1 cellular context compared by ENCODE assay signal in the genomic region with DNA sequence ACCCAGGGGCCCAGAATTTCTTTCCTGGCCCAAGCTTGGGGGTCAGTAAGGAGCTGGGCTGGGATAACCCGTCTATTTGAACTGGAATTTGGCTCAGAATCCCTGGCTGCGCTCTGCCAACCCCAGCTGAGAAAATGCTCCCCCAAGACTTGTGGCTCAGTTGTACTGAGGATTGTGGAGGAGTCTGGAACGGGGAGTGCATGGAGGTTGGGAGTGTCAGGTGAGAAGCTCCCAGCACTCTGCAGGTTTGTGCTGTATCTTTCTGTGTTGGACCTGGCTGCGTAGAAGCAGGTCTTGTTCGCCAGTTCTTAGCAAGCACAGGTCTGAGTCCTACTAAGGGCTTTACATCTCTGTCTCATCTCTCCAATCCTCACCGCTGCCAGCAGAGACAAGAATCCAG.
TF ChIP-seq lines count a peak whose summit lies in the region.

No MANE protein-coding gene starts in this region.

TF ChIP-seq in K562, 482 proteins besides CTCF, POLR2A, EP300 and RAD21 (continued from another document):
- TF ChIP-seq, protein P1, sequence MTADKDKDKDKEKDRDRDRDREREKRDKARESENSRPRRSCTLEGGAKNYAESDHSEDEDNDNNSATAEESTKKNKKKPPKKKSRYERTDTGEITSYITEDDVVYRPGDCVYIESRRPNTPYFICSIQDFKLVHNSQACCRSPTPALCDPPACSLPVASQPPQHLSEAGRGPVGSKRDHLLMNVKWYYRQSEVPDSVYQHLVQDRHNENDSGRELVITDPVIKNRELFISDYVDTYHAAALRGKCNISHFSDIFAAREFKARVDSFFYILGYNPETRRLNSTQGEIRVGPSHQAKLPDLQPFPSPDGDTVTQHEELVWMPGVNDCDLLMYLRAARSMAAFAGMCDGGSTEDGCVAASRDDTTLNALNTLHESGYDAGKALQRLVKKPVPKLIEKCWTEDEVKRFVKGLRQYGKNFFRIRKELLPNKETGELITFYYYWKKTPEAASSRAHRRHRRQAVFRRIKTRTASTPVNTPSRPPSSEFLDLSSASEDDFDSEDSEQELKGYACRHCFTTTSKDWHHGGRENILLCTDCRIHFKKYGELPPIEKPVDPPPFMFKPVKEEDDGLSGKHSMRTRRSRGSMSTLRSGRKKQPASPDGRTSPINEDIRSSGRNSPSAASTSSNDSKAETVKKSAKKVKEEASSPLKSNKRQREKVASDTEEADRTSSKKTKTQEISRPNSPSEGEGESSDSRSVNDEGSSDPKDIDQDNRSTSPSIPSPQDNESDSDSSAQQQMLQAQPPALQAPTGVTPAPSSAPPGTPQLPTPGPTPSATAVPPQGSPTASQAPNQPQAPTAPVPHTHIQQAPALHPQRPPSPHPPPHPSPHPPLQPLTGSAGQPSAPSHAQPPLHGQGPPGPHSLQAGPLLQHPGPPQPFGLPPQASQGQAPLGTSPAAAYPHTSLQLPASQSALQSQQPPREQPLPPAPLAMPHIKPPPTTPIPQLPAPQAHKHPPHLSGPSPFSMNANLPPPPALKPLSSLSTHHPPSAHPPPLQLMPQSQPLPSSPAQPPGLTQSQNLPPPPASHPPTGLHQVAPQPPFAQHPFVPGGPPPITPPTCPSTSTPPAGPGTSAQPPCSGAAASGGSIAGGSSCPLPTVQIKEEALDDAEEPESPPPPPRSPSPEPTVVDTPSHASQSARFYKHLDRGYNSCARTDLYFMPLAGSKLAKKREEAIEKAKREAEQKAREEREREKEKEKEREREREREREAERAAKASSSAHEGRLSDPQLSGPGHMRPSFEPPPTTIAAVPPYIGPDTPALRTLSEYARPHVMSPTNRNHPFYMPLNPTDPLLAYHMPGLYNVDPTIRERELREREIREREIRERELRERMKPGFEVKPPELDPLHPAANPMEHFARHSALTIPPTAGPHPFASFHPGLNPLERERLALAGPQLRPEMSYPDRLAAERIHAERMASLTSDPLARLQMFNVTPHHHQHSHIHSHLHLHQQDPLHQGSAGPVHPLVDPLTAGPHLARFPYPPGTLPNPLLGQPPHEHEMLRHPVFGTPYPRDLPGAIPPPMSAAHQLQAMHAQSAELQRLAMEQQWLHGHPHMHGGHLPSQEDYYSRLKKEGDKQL (CRISPR knock-in tag; IDR thresholded peaks at IDR 0.05; ENCODE audit: borderline replicate concordance), result 0 out of 2 replicates have a peak, but pooled peaks have one; percentile 24
- peak; percentile 70; the same call in 1 of the 2 replicates for TF ChIP-seq ZKSCAN1 (IDR thresholded peaks at IDR 0.05; ENCODE audit: low read depth, low read length)
- no peak for TF ChIP-seq RBM39 (optimal IDR thresholded peaks at IDR 0.05; ENCODE audit: low read depth, low read length)
